ENCODE assay signal across 12 cellular contexts in the genomic region with DNA sequence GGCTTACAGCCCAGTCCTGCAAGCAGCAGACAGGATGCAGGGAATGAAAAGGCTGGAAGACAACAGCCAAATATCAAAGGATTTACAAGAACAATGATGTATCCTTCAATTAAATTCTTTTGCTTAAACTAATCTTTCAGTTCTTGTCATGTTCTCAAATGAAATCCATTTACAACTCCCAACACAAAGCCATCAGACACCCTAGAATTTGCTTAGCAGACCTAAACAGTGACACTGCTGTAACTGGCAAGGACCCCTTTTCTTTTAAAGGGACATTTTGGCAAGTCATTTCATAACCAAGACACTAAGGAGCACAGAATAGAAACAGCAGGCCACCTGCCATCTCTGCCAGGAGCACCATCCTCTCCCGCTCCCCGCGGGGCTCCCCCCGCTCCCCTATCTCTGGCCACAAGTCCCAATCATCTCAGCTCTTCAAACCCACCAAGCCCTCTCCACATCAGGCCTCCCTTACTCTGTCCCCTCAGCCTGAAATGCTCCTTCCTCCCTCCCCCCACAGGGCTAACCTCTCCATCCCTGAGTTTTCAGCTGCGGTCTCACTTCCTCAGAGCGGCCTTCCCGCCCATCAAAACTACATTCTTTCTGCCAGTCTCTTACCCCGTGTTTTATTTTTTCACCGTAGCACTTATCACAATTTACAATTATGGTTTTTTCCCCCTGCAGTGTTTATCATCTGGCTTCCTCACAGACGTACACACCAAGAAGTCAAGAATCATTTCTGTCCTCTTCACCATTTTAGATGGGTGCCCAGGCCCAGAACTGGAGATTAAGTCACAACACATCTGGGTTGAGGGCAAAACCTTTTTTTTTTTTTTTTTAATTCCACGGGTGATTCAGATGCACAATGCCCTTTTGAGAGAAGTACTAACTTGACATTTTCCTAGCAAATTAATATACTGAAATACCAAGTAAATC. TPM values are rescaled to one million over a fixed set of nuclear protein-coding genes. Genes with fewer than 3 reads are reported as not detected.
DNase-seq lines count a peak whose midpoint lies in the region; ATAC-seq and TF ChIP-seq lines count a peak whose summit lies in the region.
"Had no signal": no experiment of that assay in that cellular context is flagged by ENCODE, and none has a peak within 500 bp of the region (broad histone marks: within the 10 kb centered on the region; RNA-seq: fewer than 3 reads in every experiment).

No MANE protein-coding gene starts in this region.

- H3K27me3 Mint-ChIP-seq in activated CD4-positive, alpha-beta T cell treated with anti-CD3 and anti-CD28 coated beads, Interleukin-2, amount 10 ng/mL, durations not matched to agents 24 days and 14 days, result no peaks in the 10 kb centered on the region
- peaks cover 4% of the 10 kb centered on the region for H3K27me3 Mint-ChIP-seq in brain
- no peaks in the 10 kb centered on the region for H3K27me3 Mint-ChIP-seq in stimulated activated naive B cell treated with anti-CD40 and anti-IgM and Interleukin-4, amounts not matched to agents 10 μg/mL and 1 μg/mL and 100 μg/mL, for 72 hours

- H3K4me1 Mint-ChIP-seq in activated CD4-positive, alpha-beta T cell treated with anti-CD3 and anti-CD28 coated beads, Interleukin-2, amount 10 ng/mL, durations not matched to agents 24 days and 14 days, result peaks cover 41% of the 10 kb centered on the region
- peaks cover 100% of the 10 kb centered on the region for H3K4me1 Mint-ChIP-seq in brain
- H3K4me1 Mint-ChIP-seq in stimulated activated naive B cell treated with anti-CD40 and anti-IgM and Interleukin-4, amounts not matched to agents 10 μg/mL and 1 μg/mL and 100 μg/mL, for 72 hours, result peaks cover 20 to 26% of the 10 kb centered on the region in 2 donors

- peak; percentile 61 for ATAC-seq in HG03039 (IDR thresholded peaks at IDR 0.05; ENCODE audit: unreplicated experiment)
- ATAC-seq in stimulated activated naive B cell treated with anti-CD40 and anti-IgM and Interleukin-4, amounts not matched to agents 10 μg/mL and 1 μg/mL and 100 μg/mL, for 72 hours (replicated peaks), result peak; percentile 74 to 77
- ATAC-seq: A549, gastroesophageal sphincter had no signal

- no peak overlapping the region for H3K27ac Mint-ChIP-seq in activated CD4-positive, alpha-beta T cell treated with anti-CD3 and anti-CD28 coated beads, Interleukin-2, amount 10 ng/mL, durations not matched to agents 24 days and 14 days
- H3K27ac Mint-ChIP-seq in brain, result peak overlapping the region; percentile 2 to 94 (median 90)
- H3K27ac Mint-ChIP-seq in stimulated activated naive B cell treated with anti-CD40 and anti-IgM and Interleukin-4, amounts not matched to agents 10 μg/mL and 1 μg/mL and 100 μg/mL, for 72 hours, result peak overlapping the region; percentile 56
- H3K27ac Mint-ChIP-seq: T-helper 1 cell treated with Interleukin-12 subunit alpha and Interleukin-12 subunit beta and Interleukin-4 antibody, amounts not matched to agents 30 μg/mL and 1 μg/mL, for 36 hours had no signal

- no peak for TF ChIP-seq CTCF in brain (conservative IDR thresholded peaks at IDR 0.05)

- DNase-seq in activated CD4-positive, alpha-beta T cell treated with anti-CD3 and anti-CD28 coated beads, Interleukin-2, amount 10 ng/mL, durations not matched to agents 24 days and 14 days, result no peak
- DNase-seq in activated CD4-positive, alpha-beta T cell treated with anti-CD3 and anti-CD28 coated beads, Interleukin-2, amount 50 U/mL, for 4 hours, result no peak
- DNase-seq in stimulated activated naive B cell treated with anti-CD40 and anti-IgM and Interleukin-4, amounts not matched to agents 10 μg/mL and 1 μg/mL and 100 μg/mL, for 72 hours, result peak; percentile 8
- DNase-seq in NCI-H69 (lab: John Stamatoyannopoulos, UW) (no peak), NAMALWA (ENCODE audit: low spot score) (no peak), NCI-H1417 (lab: John Stamatoyannopoulos, UW) (no peak)
- DNase-seq: mammary epithelial cell had no signal

- intact Hi-C loops in activated CD4-positive, alpha-beta T cell treated with anti-CD3 and anti-CD28 coated beads, Interleukin-2, amount 10 ng/mL, durations not matched to agents 24 days and 14 days (cut with micrococcal nuclease), result no loop called here

- peaks cover 8% of the 10 kb centered on the region for H3K36me3 Mint-ChIP-seq in activated CD4-positive, alpha-beta T cell treated with anti-CD3 and anti-CD28 coated beads, Interleukin-2, amount 10 ng/mL, durations not matched to agents 24 days and 14 days (ENCODE audit: low read depth)
- H3K36me3 Mint-ChIP-seq in brain, result no peaks in the 10 kb centered on the region
- H3K36me3 Mint-ChIP-seq in stimulated activated naive B cell treated with anti-CD40 and anti-IgM and Interleukin-4, amounts not matched to agents 10 μg/mL and 1 μg/mL and 100 μg/mL, for 72 hours, result no peaks in the 10 kb centered on the region

- no peaks in the 10 kb centered on the region for H3K9me3 Mint-ChIP-seq in activated CD4-positive, alpha-beta T cell treated with anti-CD3 and anti-CD28 coated beads, Interleukin-2, amount 10 ng/mL, durations not matched to agents 24 days and 14 days
- peaks cover 0 to under 1% (median 0%) of the 10 kb centered on the region in 5 experiments for H3K9me3 Mint-ChIP-seq in brain
- no peaks in the 10 kb centered on the region for H3K9me3 Mint-ChIP-seq in stimulated activated naive B cell treated with anti-CD40 and anti-IgM and Interleukin-4, amounts not matched to agents 10 μg/mL and 1 μg/mL and 100 μg/mL, for 72 hours
- H3K9me3 Mint-ChIP-seq: T-helper 1 cell treated with Interleukin-12 subunit alpha and Interleukin-12 subunit beta and Interleukin-4 antibody, amounts not matched to agents 30 μg/mL and 1 μg/mL, for 36 hours had no signal

- H3K4me3 Mint-ChIP-seq in activated CD4-positive, alpha-beta T cell treated with anti-CD3 and anti-CD28 coated beads, Interleukin-2, amount 10 ng/mL, durations not matched to agents 24 days and 14 days, result peak overlapping the region; percentile 1
- peak overlapping the region in 4 of 5 experiments; percentile 20 to 75 (median 50) for H3K4me3 Mint-ChIP-seq in brain
- H3K4me3 Mint-ChIP-seq in stimulated activated naive B cell treated with anti-CD40 and anti-IgM and Interleukin-4, amounts not matched to agents 10 μg/mL and 1 μg/mL and 100 μg/mL, for 72 hours, result peak overlapping the region; percentile 11 to 41
- H3K4me3 Mint-ChIP-seq: T-helper 1 cell treated with Interleukin-12 subunit alpha and Interleukin-12 subunit beta and Interleukin-4 antibody, amounts not matched to agents 30 μg/mL and 1 μg/mL, for 36 hours had no signal

RNA-seq across cellular contexts. Expression of a gene that starts 45.8 kb away (rescaled TPM):
- 30.4 and 30.7 TPM in 2 replicates for total RNA-seq in activated CD4-positive, alpha-beta T cell treated with anti-CD3 and anti-CD28 coated beads, Interleukin-2, amount 10 ng/mL, durations not matched to agents 24 days and 14 days
- polyA plus RNA-seq in brain (ENCODE audit: insufficient read depth, low read depth, low replicate concordance), result 18.3 TPM
